In genomic region chr1:180909462-180909976, GRCh38 we compare ENCODE assay signal across 14 cellular contexts. TPM values are rescaled to one million over a fixed set of nuclear protein-coding genes. Genes with fewer than 3 reads are reported as not detected.
DNase-seq lines count a peak whose midpoint lies in the region; ATAC-seq, FAIRE-seq and TF ChIP-seq lines count a peak whose summit lies in the region.
"Had no signal": no experiment of that assay in that cellular context is flagged by ENCODE, and none has a peak within 500 bp of the region (broad histone marks: within the 10 kb centered on the region; RNA-seq: fewer than 3 reads in every experiment).

No MANE protein-coding gene starts in this region.

- ATAC-seq in A549 = no peak
- peak; percentile 33 for ATAC-seq in GM19025 (IDR thresholded peaks at IDR 0.05; ENCODE audit: low read depth, unreplicated experiment)
- ATAC-seq in GM21786 (IDR thresholded peaks at IDR 0.05; ENCODE audit: unreplicated experiment) = peak; percentile 45
- ATAC-seq in HG03159 (IDR thresholded peaks at IDR 0.05; ENCODE audit: unreplicated experiment) = peak; percentile 52
- ATAC-seq in GM19328 (IDR thresholded peaks at IDR 0.05; ENCODE audit: unreplicated experiment) = no peak
- ATAC-seq in upper lobe of right lung = no peak

- TF ChIP-seq RAD21 in A549 (conservative IDR thresholded peaks at IDR 0.05 in 1 of 2, IDR thresholded peaks at IDR 0.05 in 1 of 2) = no peak

- no peak for TF ChIP-seq POLR2A in A549 (IDR thresholded peaks at IDR 0.05; ENCODE audit: low read length)

- FAIRE-seq in A549 (lab: Jason Lieb, UNC) = no peak
- FAIRE-seq: keratinocyte had no signal

- H3K9me3 ChIP-seq in A549 = no peaks in the 10 kb centered on the region
- H3K9me3 ChIP-seq in upper lobe of right lung = no peaks in the 10 kb centered on the region
- H3K9me3 ChIP-seq: Peyer's patch had no signal

- TF ChIP-seq EP300 in A549 (IDR thresholded peaks at IDR 0.05) = no peak

- CTCF ChIA-PET in A549 (lab: Yijun Ruan, JAX) = interaction anchor here (0.7 to 1.6 kb wide), 3 partner anchors 10 to 394 kb away, joined by 3 to 7 read pairs (median 4); no protein-coding TSS in a partner anchor

- DNase-seq in A549 (ENCODE audit: low read depth in 1 of 2, low spot score in 1 of 2) (no peak), retina (no peak), cerebellar nuclear complex (lab: John Stamatoyannopoulos, UW) (no peak), upper lobe of right lung (no peak)
- DNase-seq: DMS153, nephron progenitor cell, trophoblast cell had no signal

- H3K27ac ChIP-seq in A549 (no peak overlapping the region), upper lobe of right lung (no peak overlapping the region)
- H3K27ac ChIP-seq: coronary artery, Peyer's patch had no signal

- WGBS in A549 (ENCODE audit: missing lambda C conversion rate) = 36% methylated on average over 5 of the region's 5 CpGs

- no peaks in the 10 kb centered on the region for H3K36me3 ChIP-seq in upper lobe of right lung
- H3K36me3 ChIP-seq: Peyer's patch had no signal

- intact Hi-C loops in upper lobe of right lung (cut with DNase I) = no loop called here

- TF ChIP-seq CTCF in A549 (IDR thresholded peaks at IDR 0.05) (no peak), upper lobe of right lung (IDR thresholded peaks at IDR 0.05) (no peak)

- H3K27me3 ChIP-seq in upper lobe of right lung = peaks cover 8% of the 10 kb centered on the region
- H3K27me3 ChIP-seq: Peyer's patch had no signal

- POLR2A ChIA-PET in A549 (lab: Yijun Ruan, JAX) = no interaction called here

- H3K4me1 ChIP-seq in A549 (peaks cover 10% of the 10 kb centered on the region; the same call in 2 of the 3 replicates), upper lobe of right lung (no peaks in the 10 kb centered on the region)

- peak overlapping the region; percentile 33; the same call in 2 of the 3 replicates for H3K4me2 ChIP-seq in A549

- no peak overlapping the region for H3K4me3 ChIP-seq in A549
- no peak overlapping the region for H3K4me3 ChIP-seq in upper lobe of right lung
- H3K4me3 ChIP-seq: coronary artery, Peyer's patch had no signal

TF ChIP-seq in A549, 52 proteins besides CTCF, POLR2A, EP300 and RAD21:
- TF ChIP-seq KDM5A (IDR thresholded peaks at IDR 0.05) (no peak), KDM1A (IDR thresholded peaks at IDR 0.05; ENCODE audit: low read depth) (no peak), FOXS1 (CRISPR knock-in tag; IDR thresholded peaks at IDR 0.05) (no peak), JUN (IDR thresholded peaks at IDR 0.05) (no peak), ZNF302 (CRISPR knock-in tag; IDR thresholded peaks at IDR 0.05) (no peak), RNF2 (IDR thresholded peaks at IDR 0.05; ENCODE audit: borderline replicate concordance, low read depth) (no peak), TP53 (CRISPR knock-in tag; IDR thresholded peaks at IDR 0.05) (no peak), CEBPB (IDR thresholded peaks at IDR 0.05) (no peak), NPAS2 (CRISPR knock-in tag; IDR thresholded peaks at IDR 0.05; ENCODE audit: borderline replicate concordance) (no peak), PHF8 (IDR thresholded peaks at IDR 0.05; ENCODE audit: borderline replicate concordance, low read depth) (no peak), POLR2AphosphoS2 (conservative IDR thresholded peaks at IDR 0.05; ENCODE audit: low read length) (no peak), HOXB5 (CRISPR knock-in tag; IDR thresholded peaks at IDR 0.05) (no peak), SREBF2 (IDR thresholded peaks at IDR 0.05) (no peak), HOXB13 (CRISPR knock-in tag; IDR thresholded peaks at IDR 0.05; ENCODE audit: low read depth) (no peak), ATOH8 (CRISPR knock-in tag; IDR thresholded peaks at IDR 0.05; ENCODE audit: low read depth) (no peak)
- TF ChIP-seq, protein P1, sequence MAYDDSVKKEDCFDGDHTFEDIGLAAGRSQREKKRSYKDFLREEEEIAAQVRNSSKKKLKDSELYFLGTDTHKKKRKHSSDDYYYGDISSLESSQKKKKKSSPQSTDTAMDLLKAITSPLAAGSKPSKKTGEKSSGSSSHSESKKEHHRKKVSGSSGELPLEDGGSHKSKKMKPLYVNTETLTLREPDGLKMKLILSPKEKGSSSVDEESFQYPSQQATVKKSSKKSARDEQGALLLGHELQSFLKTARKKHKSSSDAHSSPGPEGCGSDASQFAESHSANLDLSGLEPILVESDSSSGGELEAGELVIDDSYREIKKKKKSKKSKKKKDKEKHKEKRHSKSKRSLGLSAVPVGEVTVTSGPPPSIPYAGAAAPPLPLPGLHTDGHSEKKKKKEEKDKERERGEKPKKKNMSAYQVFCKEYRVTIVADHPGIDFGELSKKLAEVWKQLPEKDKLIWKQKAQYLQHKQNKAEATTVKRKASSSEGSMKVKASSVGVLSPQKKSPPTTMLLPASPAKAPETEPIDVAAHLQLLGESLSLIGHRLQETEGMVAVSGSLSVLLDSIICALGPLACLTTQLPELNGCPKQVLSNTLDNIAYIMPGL (CRISPR knock-in tag; IDR thresholded peaks at IDR 0.05; ENCODE audit: borderline replicate concordance) = no peak

RNA-seq across cellular contexts. Expression of gene KIAA1614, which starts 3.2 kb away (rescaled TPM):
- polyA plus RNA-seq in A549 (2011; rRNA removed) (0.25 and 0.30 TPM in 2 replicates), A549 (2017; fragmentation: RNase III; extraction: RNeasy Plus Mini Kit Qiagen cat#74134 plus additional on column Dnase treatment) (0.53 to 0.84 TPM (median 0.64 TPM) in 3 replicates)
- 0.35 and 0.44 TPM in 2 replicates for polyA plus RNA-seq in A549 (2012; cell fraction: cytosol; rRNA removed)
- 1.1 and 1.5 TPM in 2 replicates for polyA plus RNA-seq in A549 (2012; cell fraction: nucleus; rRNA removed)
- 0.45 and 0.58 TPM in 2 replicates for polyA minus RNA-seq in A549 (2011; rRNA and poly(A)+ RNA removed)
- 5.5 TPM for total RNA-seq in upper lobe of right lung

Comparison
In these comparisons a context has a peak if more than half of its experiments do, and no peak if none do; other contexts are left out.
1. ATAC-seq: peak in GM19025 (single experiment), GM21786 (single experiment) and HG03159 (single experiment); none in A549 (0 of 2), GM19328 (single experiment) and upper lobe of right lung (single experiment).